In genomic region chr9:84702469-84702868, GRCh38 we compare ENCODE assay signal across 21 cellular contexts.
DNase-seq lines count a peak whose midpoint lies in the region; ATAC-seq and FAIRE-seq lines count a peak whose summit lies in the region.
"Had no signal": no experiment of that assay in that cellular context is flagged by ENCODE, and none has a peak within 500 bp of the region (broad histone marks: within the 10 kb centered on the region; RNA-seq: fewer than 3 reads in every experiment).

No MANE protein-coding gene starts in this region.

- ATAC-seq in HG02623 (IDR thresholded peaks at IDR 0.05; ENCODE audit: unreplicated experiment): no peak
- ATAC-seq: PC-3 had no signal

- no peaks in the 10 kb centered on the region for H3K9me3 ChIP-seq in subcutaneous abdominal adipose tissue (ENCODE audit: control insufficient read depth in 5 of 5, low read length in 5 of 5)
- H3K9me3 ChIP-seq: MG63, SJCRH30 had no signal

- no peak overlapping the region for H3K9ac ChIP-seq in subcutaneous abdominal adipose tissue (ENCODE audit: low read length in 5 of 5)

- H3K27ac ChIP-seq in angular gyrus (ENCODE audit: low read depth, low read length) (peak overlapping the region; percentile 38), layer of hippocampus (ENCODE audit: low read depth, low read length) (peak overlapping the region; percentile 59), subcutaneous abdominal adipose tissue (ENCODE audit: low read depth, low read length) (peak overlapping the region; percentile 31)
- H3K27ac ChIP-seq: C4-2B, RWPE1, SJCRH30 had no signal

- DNase-seq in GM19239 (ENCODE audit: insufficient read length, low spot score): no peak
- DNase-seq in NCI-H774 (lab: John Stamatoyannopoulos, UW): no peak
- no peak for DNase-seq in OCI-M1 (lab: John Stamatoyannopoulos, UW)
- DNase-seq in middle frontal gyrus (ENCODE audit: extremely low spot score, low spot score): no peak
- DNase-seq: ACHN, GOT3, Kasumi-1, MG63, NCI-H1092, NCI-H2081 treated with DMSO at 0.1 percent for 48 hours, NCI-H446 treated with DMSO at 0.1 percent for 48 hours, NCI-H82, PC-3, SJCRH30 had no signal

- no peak overlapping the region for H3K4me3 ChIP-seq in subcutaneous abdominal adipose tissue (ENCODE audit: low read depth in 1 of 5, low read length in 5 of 5)
- H3K4me3 ChIP-seq: MG63, SJCRH30 had no signal

- peaks cover 0 to 4% (median 0%) of the 10 kb centered on the region in 5 donors for H3K36me3 ChIP-seq in subcutaneous abdominal adipose tissue (ENCODE audit: control insufficient read depth in 5 of 5, insufficient read depth in 5 of 5, low read length in 5 of 5)
- H3K36me3 ChIP-seq: MG63, SJCRH30 had no signal

- no peaks in the 10 kb centered on the region for H3K27me3 ChIP-seq in layer of hippocampus (ENCODE audit: control insufficient read depth, insufficient read depth, low read length)
- no peaks in the 10 kb centered on the region for H3K27me3 ChIP-seq in subcutaneous abdominal adipose tissue (ENCODE audit: control insufficient read depth in 5 of 5, insufficient read depth in 4 of 5, low read length in 5 of 5)
- H3K27me3 ChIP-seq: MG63 had no signal

- peak; percentile 31 for FAIRE-seq in GM19239 (lab: Jason Lieb, UNC)
- FAIRE-seq: D721Med had no signal

- H3K4me1 ChIP-seq in subcutaneous abdominal adipose tissue (ENCODE audit: control insufficient read depth in 5 of 5, insufficient read depth in 5 of 5, low read length in 5 of 5): peaks cover 0 to 42% (median 20%) of the 10 kb centered on the region in 5 donors
- H3K4me1 ChIP-seq: SJCRH30 had no signal
